11 cellular contexts compared by ENCODE assay signal in the genomic region with DNA sequence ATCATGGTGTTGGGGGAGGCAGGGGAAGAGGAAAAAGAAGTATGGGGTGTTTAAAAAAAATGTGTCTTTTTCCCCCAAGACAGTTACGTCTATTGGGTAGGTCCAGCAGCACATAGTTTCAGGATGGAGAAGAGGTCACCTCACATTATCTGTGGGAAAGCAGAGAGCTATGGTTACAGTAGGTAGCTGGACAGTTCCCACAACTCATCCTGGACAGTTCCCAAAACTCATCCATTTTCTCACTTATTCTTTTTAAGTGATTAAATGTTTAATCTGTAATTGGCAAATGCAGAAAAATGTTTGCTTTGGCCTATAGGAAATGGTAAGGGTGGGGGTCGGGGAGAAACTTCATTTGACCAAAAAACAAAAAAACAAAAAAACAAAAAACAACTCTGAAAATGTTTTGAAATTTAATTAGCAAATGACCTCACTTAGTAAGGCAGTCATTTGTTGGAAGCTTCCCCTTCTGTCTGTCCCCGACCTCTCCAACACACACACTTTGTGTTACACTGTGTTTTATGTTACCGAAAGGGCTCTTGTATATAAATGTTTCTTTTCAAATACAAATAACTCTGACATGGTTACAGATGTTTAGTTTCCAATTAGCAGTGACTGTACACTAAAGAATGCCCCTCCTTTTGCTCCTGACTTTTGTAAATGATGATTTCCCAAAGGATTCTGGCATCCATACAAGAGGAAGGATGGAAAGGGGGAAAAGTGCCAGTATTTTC.
DNase-seq lines count a peak whose midpoint lies in the region; ATAC-seq and TF ChIP-seq lines count a peak whose summit lies in the region.
"Had no signal": no experiment of that assay in that cellular context is flagged by ENCODE, and none has a peak within 500 bp of the region (broad histone marks: within the 10 kb centered on the region; RNA-seq: fewer than 3 reads in every experiment).

No MANE protein-coding gene starts in this region.

- H3K9me3 ChIP-seq in Peyer's patch, result no peaks in the 10 kb centered on the region

- no peaks in the 10 kb centered on the region for H3K36me3 ChIP-seq in Peyer's patch

- ATAC-seq in HG02763 (IDR thresholded peaks at IDR 0.05; ENCODE audit: unreplicated experiment), result no peak
- ATAC-seq in WTC11, result no peak

- H3K9me3 Mint-ChIP-seq in WTC11, result no peaks in the 10 kb centered on the region
- H3K9me3 Mint-ChIP-seq: T-helper 1 cell treated with Interleukin-12 subunit alpha and Interleukin-12 subunit beta and Interleukin-4 antibody, amounts not matched to agents 30 μg/mL and 1 μg/mL, for 36 hours had no signal

- no peak overlapping the region for H3K4me3 Mint-ChIP-seq in WTC11
- H3K4me3 Mint-ChIP-seq: T-helper 1 cell treated with Interleukin-12 subunit alpha and Interleukin-12 subunit beta and Interleukin-4 antibody, amounts not matched to agents 30 μg/mL and 1 μg/mL, for 36 hours had no signal

- POLR2A ChIA-PET in WTC11 (lab: Charles Lee), result no interaction called here

- DNase-seq in ELR (ENCODE audit: low read depth), result peak; percentile 76
- DNase-seq in Peyer's patch, result no peak
- DNase-seq in fibroblast of the conjunctiva (ENCODE audit: low read depth), result peak; percentile 33
- DNase-seq in pulmonary artery endothelial cell (ENCODE audit: low read depth, low spot score), result peak; percentile 63
- no peak for DNase-seq in retina
- DNase-seq in T-helper 1 cell, result no peak
- no peak for DNase-seq in WTC11 (ENCODE audit: low spot score)
- DNase-seq: DND-41, NCI-H1694 treated with DMSO at 0.1 percent for 48 hours had no signal

- no peak for TF ChIP-seq POLR2A in Peyer's patch (IDR thresholded peaks at IDR 0.05)

- H3K4me1 Mint-ChIP-seq in WTC11, result peaks cover 29% of the 10 kb centered on the region

- peak overlapping the region; percentile 26 to 83 (median 30) for H3K27ac ChIP-seq in Peyer's patch

- peaks cover 0 to 3% (median 0%) of the 10 kb centered on the region in 4 donors for H3K4me1 ChIP-seq in Peyer's patch

- no peak overlapping the region for H3K27ac Mint-ChIP-seq in WTC11
- H3K27ac Mint-ChIP-seq: T-helper 1 cell treated with Interleukin-12 subunit alpha and Interleukin-12 subunit beta and Interleukin-4 antibody, amounts not matched to agents 30 μg/mL and 1 μg/mL, for 36 hours had no signal

- 0 out of 2 replicates have a peak, but pooled peaks cover 2% of the 10 kb centered on the region for H3K36me3 Mint-ChIP-seq in WTC11

- no peaks in the 10 kb centered on the region for H3K27me3 Mint-ChIP-seq in WTC11 (ENCODE audit: low read depth)

- H3K4me3 ChIP-seq in Peyer's patch, result no peak overlapping the region

- H3K27me3 ChIP-seq in Peyer's patch, result no peaks in the 10 kb centered on the region

- TF ChIP-seq CTCF in Peyer's patch (IDR thresholded peaks at IDR 0.05) (no peak), WTC11 (IDR thresholded peaks at IDR 0.05) (no peak)

- CTCF ChIA-PET in WTC11 (lab: Charles Lee), result no interaction called here

TF ChIP-seq in WTC11, 78 proteins besides CTCF, POLR2A, EP300 and RAD21:
- TF ChIP-seq, protein P1, sequence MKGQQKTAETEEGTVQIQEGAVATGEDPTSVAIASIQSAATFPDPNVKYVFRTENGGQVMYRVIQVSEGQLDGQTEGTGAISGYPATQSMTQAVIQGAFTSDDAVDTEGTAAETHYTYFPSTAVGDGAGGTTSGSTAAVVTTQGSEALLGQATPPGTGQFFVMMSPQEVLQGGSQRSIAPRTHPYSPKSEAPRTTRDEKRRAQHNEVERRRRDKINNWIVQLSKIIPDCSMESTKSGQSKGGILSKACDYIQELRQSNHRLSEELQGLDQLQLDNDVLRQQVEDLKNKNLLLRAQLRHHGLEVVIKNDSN (CRISPR knock-in tag; IDR thresholded peaks at IDR 0.05), result no peak
- TF ChIP-seq JUN (CRISPR knock-in tag; IDR thresholded peaks at IDR 0.05) (no peak), FOXK1 (CRISPR knock-in tag; IDR thresholded peaks at IDR 0.05) (no peak), TCF7 (CRISPR knock-in tag; IDR thresholded peaks at IDR 0.05; ENCODE audit: low read depth) (no peak), TEAD1 (CRISPR knock-in tag; IDR thresholded peaks at IDR 0.05) (no peak), TEAD4 (CRISPR knock-in tag; IDR thresholded peaks at IDR 0.05) (no peak), GRHL2 (CRISPR knock-in tag; IDR thresholded peaks at IDR 0.05; ENCODE audit: insufficient replicate concordance, severe bottlenecking) (no peak), FOXJ3 (CRISPR knock-in tag; IDR thresholded peaks at IDR 0.05; ENCODE audit: borderline replicate concordance) (no peak), HMGA2 (CRISPR knock-in tag; IDR thresholded peaks at IDR 0.05) (no peak)
- TF ChIP-seq, protein P2, sequence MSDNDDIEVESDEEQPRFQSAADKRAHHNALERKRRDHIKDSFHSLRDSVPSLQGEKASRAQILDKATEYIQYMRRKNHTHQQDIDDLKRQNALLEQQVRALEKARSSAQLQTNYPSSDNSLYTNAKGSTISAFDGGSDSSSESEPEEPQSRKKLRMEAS (CRISPR knock-in tag; IDR thresholded peaks at IDR 0.05), result no peak
- TF ChIP-seq, protein P3, sequence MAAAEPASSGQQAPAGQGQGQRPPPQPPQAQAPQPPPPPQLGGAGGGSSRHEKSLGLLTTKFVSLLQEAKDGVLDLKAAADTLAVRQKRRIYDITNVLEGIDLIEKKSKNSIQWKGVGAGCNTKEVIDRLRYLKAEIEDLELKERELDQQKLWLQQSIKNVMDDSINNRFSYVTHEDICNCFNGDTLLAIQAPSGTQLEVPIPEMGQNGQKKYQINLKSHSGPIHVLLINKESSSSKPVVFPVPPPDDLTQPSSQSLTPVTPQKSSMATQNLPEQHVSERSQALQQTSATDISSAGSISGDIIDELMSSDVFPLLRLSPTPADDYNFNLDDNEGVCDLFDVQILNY (CRISPR knock-in tag; IDR thresholded peaks at IDR 0.05), result no peak
- TF ChIP-seq, protein P4, sequence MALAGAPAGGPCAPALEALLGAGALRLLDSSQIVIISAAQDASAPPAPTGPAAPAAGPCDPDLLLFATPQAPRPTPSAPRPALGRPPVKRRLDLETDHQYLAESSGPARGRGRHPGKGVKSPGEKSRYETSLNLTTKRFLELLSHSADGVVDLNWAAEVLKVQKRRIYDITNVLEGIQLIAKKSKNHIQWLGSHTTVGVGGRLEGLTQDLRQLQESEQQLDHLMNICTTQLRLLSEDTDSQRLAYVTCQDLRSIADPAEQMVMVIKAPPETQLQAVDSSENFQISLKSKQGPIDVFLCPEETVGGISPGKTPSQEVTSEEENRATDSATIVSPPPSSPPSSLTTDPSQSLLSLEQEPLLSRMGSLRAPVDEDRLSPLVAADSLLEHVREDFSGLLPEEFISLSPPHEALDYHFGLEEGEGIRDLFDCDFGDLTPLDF (CRISPR knock-in tag; IDR thresholded peaks at IDR 0.05), result no peak
TF ChIP-seq in WTC11: peak in this region for 0.

Comparison
In these comparisons a context has a peak if more than half of its experiments do, and no peak if none do; other contexts are left out.
1. DNase-seq: peak in ELR (single experiment), fibroblast of the conjunctiva (single experiment) and pulmonary artery endothelial cell (single experiment); none in Peyer's patch (0 of 3), retina (single experiment), T-helper 1 cell (0 of 5) and WTC11 (single experiment).